1 cellular context compared by ENCODE assay signal in genomic region chr14:93911975-93912374, GRCh38.
A peak's percentile ranks its signal among the peaks of the same experiment; 100 is the strongest.
TF ChIP-seq lines count a peak whose summit lies in the region.

No MANE protein-coding gene starts in this region.

TF ChIP-seq in HepG2, 621 proteins besides CTCF, POLR2A, EP300 and RAD21:
- TF ChIP-seq ZNF432 (CRISPR knock-in tag; IDR thresholded peaks at IDR 0.05; ENCODE audit: borderline replicate concordance), result no peak
- no peak for TF ChIP-seq GLMP (CRISPR knock-in tag; IDR thresholded peaks at IDR 0.05; ENCODE audit: borderline replicate concordance)
- 0 out of 2 replicates have a peak, but pooled peaks have one; percentile 9 for TF ChIP-seq ZNF687 (CRISPR knock-in tag; IDR thresholded peaks at IDR 0.05)
